8 cellular contexts compared by ENCODE assay signal in the genomic region with DNA sequence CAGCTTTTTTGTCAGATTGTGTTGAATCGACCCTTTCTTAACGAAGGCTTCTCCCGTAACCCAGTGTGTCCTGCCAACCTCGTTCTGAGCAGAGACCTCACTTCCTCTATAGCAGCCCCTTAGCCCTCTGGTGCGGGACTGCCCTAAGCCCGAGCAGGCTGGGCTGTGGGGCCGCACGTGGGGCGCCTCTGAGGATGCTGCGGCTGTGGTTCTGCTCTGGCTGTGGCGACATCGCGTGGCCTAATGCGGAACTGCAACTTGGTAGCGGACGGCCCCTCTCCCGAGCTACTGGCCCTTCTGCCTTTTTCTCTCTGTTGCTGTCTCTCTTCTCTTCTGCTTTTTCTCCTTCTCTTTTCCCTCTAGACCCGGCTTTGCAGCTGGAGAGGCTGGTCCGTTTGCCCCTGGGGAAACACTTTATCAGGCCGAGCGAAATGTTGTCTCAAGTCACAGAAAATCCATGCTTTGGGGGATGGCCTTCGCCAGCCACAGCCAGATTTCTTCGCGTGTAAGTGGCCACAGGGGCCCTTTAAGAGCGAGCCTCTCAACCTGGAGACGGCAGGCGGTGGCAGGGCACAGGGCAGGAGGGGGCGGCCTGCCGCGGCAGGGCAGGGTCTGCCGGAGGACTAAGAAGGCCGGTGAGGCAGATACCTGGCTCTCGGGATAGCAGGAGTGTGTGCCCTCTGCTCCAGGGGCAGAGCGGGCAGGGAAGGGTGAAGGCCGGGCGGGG. TPM values are rescaled to one million over a fixed set of nuclear protein-coding genes. Genes with fewer than 3 reads are reported as not detected.
A peak's percentile ranks its signal among the peaks of the same experiment; 100 is the strongest.
DNase-seq lines count a peak whose midpoint lies in the region; TF ChIP-seq lines count a peak whose summit lies in the region.

No MANE protein-coding gene starts in this region.

- H3K4me3 ChIP-seq in SK-N-SH (ENCODE audit: low read depth in 2 of 2, low read length in 1 of 2) (peak overlapping the region in 1 of 2 experiments; percentile 14; a peak in 1 of 4 replicates), trophoblast cell (ENCODE audit: low read depth, low read length) (no peak overlapping the region), transverse colon (no peak overlapping the region)

- H3K9ac ChIP-seq in SK-N-SH, result no peak overlapping the region
- no peak overlapping the region for H3K9ac ChIP-seq in trophoblast cell (ENCODE audit: low read length)

- no peak overlapping the region for H2BK12ac ChIP-seq in trophoblast cell (ENCODE audit: low read length)

- H2BK5ac ChIP-seq in trophoblast cell (ENCODE audit: low read depth, low read length, poor library complexity), result no peak overlapping the region

- CTCF ChIA-PET in SK-N-SH (lab: Yijun Ruan, JAX), result interaction anchor here (0.5 to 7.0 kb wide), 61 partner anchors 9 to 721 kb away, joined by 3 to 96 read pairs (median 4); partner anchors contain the start of gene GLCE

- H3K23ac ChIP-seq in trophoblast cell (ENCODE audit: low read length), result no peak overlapping the region

- intact Hi-C loops in transverse colon (cut with DNase I; ENCODE audit: low total_unique reads), result loop anchor here (5.0 kb wide), 2 partner anchors 337 to 828 kb away; no protein-coding TSS in a partner anchor

- H3K4ac ChIP-seq in trophoblast cell (ENCODE audit: low read depth, low read length), result no peak overlapping the region

- no peak overlapping the region for H4K12ac ChIP-seq in trophoblast cell (ENCODE audit: low read depth, low read length)

- TF ChIP-seq EP300 in SK-N-SH (IDR thresholded peaks at IDR 0.05; ENCODE audit: borderline replicate concordance in 1 of 2, low read depth in 1 of 2, low read length in 1 of 2), result no peak
- no peak for TF ChIP-seq EP300 in transverse colon (IDR thresholded peaks at IDR 0.05; ENCODE audit: low read depth)

- H3K36me3 ChIP-seq in SK-N-SH (replicated peaks in 1 of 2; ENCODE audit: control insufficient read depth in 1 of 2, insufficient read depth in 2 of 2, low read length in 1 of 2) (no peaks in the 10 kb centered on the region), trophoblast cell (ENCODE audit: control insufficient read depth in 1 of 2, insufficient read depth in 2 of 2, low read length in 2 of 2) (no peaks in the 10 kb centered on the region), transverse colon (no peaks in the 10 kb centered on the region)

- no peaks in the 10 kb centered on the region for H3K27me3 Mint-ChIP-seq in glutamatergic neuron (ENCODE audit: unreplicated experiment)

- peaks cover 6% of the 10 kb centered on the region for H3F3A ChIP-seq in SK-N-SH (replicated peaks; ENCODE audit: insufficient read depth)

- DNase-seq in NCI-H446 (lab: John Stamatoyannopoulos, UW), result peak; percentile 37 to 83
- no peak for DNase-seq in NCI-H446 treated with DMSO at 0.1 percent for 48 hours (lab: John Stamatoyannopoulos, UW)
- DNase-seq in HuH-7.5 (ENCODE audit: low spot score), result peak; percentile 84
- DNase-seq in SK-N-SH, result peak; percentile 93
- peak; percentile 87 for DNase-seq in activated naive CD4-positive, alpha-beta T cell treated with Interleukin-2 at 50 U/mL for 16 hours
- DNase-seq in glutamatergic neuron, result peak; percentile 96
- peak; percentile 60 to 85 for DNase-seq in trophoblast cell
- DNase-seq in transverse colon, result peak; percentile 81

- peak overlapping the region; percentile 53; the same call in 1 of the 2 replicates for H2AFZ ChIP-seq in SK-N-SH (ENCODE audit: low read depth)
- H2AFZ ChIP-seq in trophoblast cell (ENCODE audit: insufficient read depth, low read length, poor library complexity), result no peak overlapping the region

- in situ Hi-C loops in transverse colon (cut with MboI; ENCODE audit: low pct_ligation_motif_present in 1 of 4, low pct_unique_long_range_greater_than_20kb in 1 of 4, low sequenced_read_pairs in 3 of 4), result loop anchor here in 1 of 4 donors (25.0 kb wide), 1 partner anchor 332 kb away; no protein-coding TSS in a partner anchor

- TF ChIP-seq CTCF in SK-N-SH (IDR thresholded peaks at IDR 0.05), result peak; percentile 91
- TF ChIP-seq CTCF in glutamatergic neuron (IDR thresholded peaks at IDR 0.05; ENCODE audit: partially characterized antibody, unreplicated experiment), result peak; percentile 98
- peak; percentile 90 to 98 (median 96) for TF ChIP-seq CTCF in transverse colon (IDR thresholded peaks at IDR 0.05)

- H3K14ac ChIP-seq in trophoblast cell (ENCODE audit: low read length), result no peak overlapping the region

- H3K9me3 Mint-ChIP-seq in glutamatergic neuron (ENCODE audit: unreplicated experiment), result no peaks in the 10 kb centered on the region

- H3K4me1 ChIP-seq in SK-N-SH (ENCODE audit: control insufficient read depth in 1 of 2, insufficient read depth in 2 of 2, low read depth in 1 of 2, low read length in 1 of 2) (peaks cover 5 to 8% of the 10 kb centered on the region in 2 experiments; a peak in 2 of 4 replicates), trophoblast cell (ENCODE audit: control insufficient read depth in 1 of 2, insufficient read depth in 2 of 2, low read length in 2 of 2) (peaks cover 8 to 16% of the 10 kb centered on the region in 2 experiments), transverse colon (peaks cover 0 to 7% (median 5%) of the 10 kb centered on the region in 4 donors)

- H3K9me3 ChIP-seq in SK-N-SH, result no peaks in the 10 kb centered on the region
- peaks cover 1% of the 10 kb centered on the region for H3K9me3 ChIP-seq in trophoblast cell (ENCODE audit: insufficient read depth, low read depth, low read length)
- H3K9me3 ChIP-seq in transverse colon, result no peaks in the 10 kb centered on the region

- H3K27me3 ChIP-seq in SK-N-SH (ENCODE audit: insufficient read depth) (no peaks in the 10 kb centered on the region), trophoblast cell (ENCODE audit: insufficient read depth, low read length) (no peaks in the 10 kb centered on the region), transverse colon (no peaks in the 10 kb centered on the region)

- POLR2A ChIA-PET in SK-N-SH (lab: Yijun Ruan, JAX), result no interaction called here

- no peak overlapping the region for H3K18ac ChIP-seq in trophoblast cell (ENCODE audit: low read length)

- H3K4me1 Mint-ChIP-seq in glutamatergic neuron (ENCODE audit: low read depth, unreplicated experiment), result peaks cover 1% of the 10 kb centered on the region

- no peaks in the 10 kb centered on the region for H3K9me2 ChIP-seq in SK-N-SH

- H3K79me2 ChIP-seq in SK-N-SH (ENCODE audit: insufficient read depth), result peaks cover 4% of the 10 kb centered on the region; the same call in 1 of the 2 replicates
- no peaks in the 10 kb centered on the region for H3K79me2 ChIP-seq in trophoblast cell (ENCODE audit: control insufficient read depth, insufficient read depth, low read length, poor library complexity)

- no peak overlapping the region for H3K4me2 ChIP-seq in SK-N-SH
- peak overlapping the region; percentile 6 for H3K4me2 ChIP-seq in trophoblast cell (ENCODE audit: low read length)

- no peak overlapping the region for H3K27ac Mint-ChIP-seq in glutamatergic neuron (ENCODE audit: unreplicated experiment)

- H3K36me3 Mint-ChIP-seq in glutamatergic neuron (ENCODE audit: unreplicated experiment), result no peaks in the 10 kb centered on the region

- H3K27ac ChIP-seq in SK-N-SH (ENCODE audit: low read depth in 2 of 2, low read length in 1 of 2) (no peak overlapping the region), trophoblast cell (ENCODE audit: low read depth, low read length) (no peak overlapping the region), transverse colon (no peak overlapping the region)

- TF ChIP-seq RAD21 in SK-N-SH (IDR thresholded peaks at IDR 0.05; ENCODE audit: low read length), result peak; percentile 86

- no peak overlapping the region for H2BK120ac ChIP-seq in trophoblast cell (ENCODE audit: insufficient read depth, low read length, poor library complexity)

- no peak overlapping the region for H3K4me3 Mint-ChIP-seq in glutamatergic neuron (ENCODE audit: unreplicated experiment)

- no peak overlapping the region for H2AK5ac ChIP-seq in trophoblast cell (ENCODE audit: low read length)

- TF ChIP-seq POLR2A in transverse colon (IDR thresholded peaks at IDR 0.05), result no peak

- H4K91ac ChIP-seq in trophoblast cell (ENCODE audit: low read depth, low read length), result no peak overlapping the region

- H3K79me1 ChIP-seq in trophoblast cell (ENCODE audit: low read length), result peaks cover 2% of the 10 kb centered on the region

- no peaks in the 10 kb centered on the region for H4K20me1 ChIP-seq in SK-N-SH (ENCODE audit: insufficient read depth)

- 19% methylated on average over 24 of the region's 36 CpGs for WGBS in SK-N-SH (ENCODE audit: low lambda C conversion rate)
- whole genome bisulfite sequencing in trophoblast cell (ENCODE audit: extremely low coverage, insufficient coverage, insufficient read length), result no CpG with 5 or more reads among the region's 36 CpGs
- 37 to 90% methylated on average over 2 to 36 of the region's 36 CpGs for WGBS in transverse colon (ENCODE audit: low coverage in 1 of 2), 2 donors

- no peak overlapping the region for H4K8ac ChIP-seq in trophoblast cell (ENCODE audit: low read depth, low read length)

TF ChIP-seq in SK-N-SH, 30 proteins besides CTCF, POLR2A, EP300 and RAD21 (continues in another document):
- TF ChIP-seq MXI1 (IDR thresholded peaks at IDR 0.05; ENCODE audit: low read depth, low read length) (peak; percentile 92), GATA2 (CRISPR knock-in tag; IDR thresholded peaks at IDR 0.05) (no peak), SIN3A (IDR thresholded peaks at IDR 0.05; ENCODE audit: borderline replicate concordance, low read depth, low read length) (no peak)

RNA-seq across cellular contexts. Expression of gene KIF23, which starts 19.4 kb away (rescaled TPM):
- polyA plus RNA-seq in SK-N-SH (2012; rRNA removed), result 23.3 and 25.8 TPM in 2 replicates
- polyA plus RNA-seq in SK-N-SH (2012; cell fraction: cytosol; rRNA removed), result 25.8 and 31.2 TPM in 2 replicates
- polyA plus RNA-seq in SK-N-SH (2012; cell fraction: nucleus; rRNA removed), result 24.5 and 57.5 TPM in 2 replicates
- total RNA-seq in glutamatergic neuron (ENCODE audit: unreplicated experiment) (5.2 TPM), transverse colon (10 to 100 TPM in 1 of 4 donors, 1 to 10 TPM in 3; 1.9 to 11.5 (median 5.2) TPM)
- 34.2 and 37.5 TPM in 2 replicates for polyA plus RNA-seq in trophoblast cell (2013)

RNA-seq across cellular contexts. Expression of gene RPLP1, which starts 57.9 kb away (rescaled TPM):
- 1,514 and 1,792 TPM in 2 replicates for polyA plus RNA-seq in SK-N-SH (2012; rRNA removed)
- 1,001 and 1,355 TPM in 2 replicates for polyA plus RNA-seq in SK-N-SH (2012; cell fraction: cytosol; rRNA removed)
- polyA plus RNA-seq in SK-N-SH (2012; cell fraction: nucleus; rRNA removed), result 360 and 521 TPM in 2 replicates
- total RNA-seq in glutamatergic neuron (ENCODE audit: unreplicated experiment) (572 TPM), transverse colon (100 to 1,000 TPM; 279 to 742 (median 450) TPM)
- polyA plus RNA-seq in trophoblast cell (2013), result 2,044 and 2,170 TPM in 2 replicates
